8 cellular contexts compared by ENCODE assay signal in the genomic region with DNA sequence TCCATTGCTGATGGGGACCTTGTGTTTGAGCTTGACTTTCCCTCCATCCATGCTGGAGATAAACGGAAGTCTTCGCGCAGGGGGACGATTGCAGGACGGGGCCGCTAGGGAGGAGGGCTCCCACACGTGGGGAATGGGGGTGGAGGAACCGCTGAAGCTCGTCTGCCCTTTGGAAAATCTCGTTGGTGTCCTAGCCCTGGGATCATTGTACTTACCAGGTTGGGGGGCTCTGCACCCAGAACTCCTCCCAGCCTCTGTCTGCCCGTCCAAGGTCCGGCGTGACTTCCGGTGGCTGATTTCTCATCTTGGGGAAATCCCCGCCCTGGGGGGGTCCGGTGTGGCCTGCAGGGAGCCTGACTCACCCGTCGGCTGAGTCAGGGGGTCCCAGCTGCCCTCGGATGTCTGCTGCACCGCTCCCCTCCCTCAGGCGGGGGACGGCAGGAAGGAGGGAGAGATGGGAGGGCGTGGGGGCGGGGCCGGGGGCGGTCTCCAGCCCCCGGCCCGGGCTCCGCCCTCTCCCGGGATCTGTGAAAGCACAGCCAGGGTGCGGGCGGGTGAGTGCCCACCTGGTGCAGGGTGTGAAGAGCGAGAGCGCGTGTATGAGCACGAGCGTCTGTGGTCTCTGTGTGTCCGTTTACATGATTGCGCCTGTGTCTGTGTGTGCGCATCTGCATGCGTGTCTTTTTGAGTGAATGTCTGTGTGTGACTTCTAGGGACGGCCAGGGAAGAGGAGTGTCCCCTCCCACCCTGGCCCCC. TPM values are rescaled to one million over a fixed set of nuclear protein-coding genes. Genes with fewer than 3 reads are reported as not detected.
DNase-seq lines count a peak whose midpoint lies in the region.

No MANE protein-coding gene starts in this region.

- peak overlapping the region; percentile 88 to 92 (median 89) for H3K27ac Mint-ChIP-seq in IgD-negative memory B cell

- H3K4me3 Mint-ChIP-seq in IgD-negative memory B cell, result peak overlapping the region; percentile 81 to 93 (median 90)

- H3K4me1 Mint-ChIP-seq in IgD-negative memory B cell, result peaks cover 47 to 54% (median 50%) of the 10 kb centered on the region in 3 donors

- H3K36me3 Mint-ChIP-seq in IgD-negative memory B cell, result peaks cover 2% of the 10 kb centered on the region

- no peaks in the 10 kb centered on the region for H3K27me3 Mint-ChIP-seq in IgD-negative memory B cell

- DNase-seq in NCI-H748 (lab: John Stamatoyannopoulos, UW; ENCODE audit: unreplicated experiment), result peak; percentile 80
- DNase-seq in NCI-H748 treated with DMSO at 0.1 percent for 48 hours (lab: John Stamatoyannopoulos, UW), result no peak
- DNase-seq in T-helper 9 cell, result peak; percentile 63
- peak; percentile 90 for DNase-seq in astrocyte of the hippocampus (ENCODE audit: low read depth, low spot score)
- DNase-seq in iPS-NIHi7 (ENCODE audit: extremely low spot score), result peak; percentile 90
- DNase-seq in stimulated activated CD4-positive, alpha-beta T cell treated with anti-CD3 and anti-CD28 coated beads, Interleukin-1b, Interleukin-23, amount 100 ng/mL, for 24 hours (ENCODE audit: low read depth in 4 of 4, low spot score in 1 of 4), result peak in 3 of 4 experiments; percentile 33 to 54 (median 45)
- DNase-seq in hippocampal formation (lab: John Stamatoyannopoulos, UW), result no peak

- no peaks in the 10 kb centered on the region for H3K9me3 Mint-ChIP-seq in IgD-negative memory B cell

RNA-seq across cellular contexts. Expression of gene PIK3CD, which starts 35.8 kb away (rescaled TPM):
- polyA plus RNA-seq in IgD-negative memory B cell, result 82.6 TPM

Comparison
In these comparisons a context has a peak if more than half of its experiments do, and no peak if none do; other contexts are left out.
1. DNase-seq: peak in NCI-H748 (single experiment), T-helper 9 cell (single experiment), astrocyte of the hippocampus (single experiment), iPS-NIHi7 (single experiment) and stimulated activated CD4-positive, alpha-beta T cell treated with anti-CD3 and anti-CD28 coated beads, Interleukin-1b, Interleukin-23, amount 100 ng/mL, for 24 hours (3 of 4); none in NCI-H748 treated with DMSO at 0.1 percent for 48 hours (single experiment) and hippocampal formation (0 of 2).